Comparison of ENCODE assay signal across 15 cellular contexts in the genomic region with DNA sequence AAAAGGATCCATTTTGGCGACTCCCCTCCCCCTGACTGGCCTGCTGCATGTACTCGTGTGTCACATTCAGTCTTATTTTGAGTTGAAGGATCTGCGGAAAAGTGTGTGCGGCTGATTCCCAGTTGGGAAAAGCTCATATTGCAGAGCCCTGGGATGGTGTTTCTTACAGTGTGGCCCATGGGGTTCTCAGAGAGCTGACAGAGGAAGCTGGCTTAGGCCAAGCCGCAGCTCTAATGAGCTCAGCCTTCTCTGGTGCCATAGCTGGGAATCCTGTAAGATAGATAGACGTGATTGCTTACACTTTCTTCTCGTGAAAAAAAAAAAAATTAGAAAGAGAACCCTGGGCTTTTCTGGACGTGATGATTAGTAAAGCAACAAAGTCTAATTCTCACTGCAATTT.
DNase-seq lines count a peak whose midpoint lies in the region; ATAC-seq and TF ChIP-seq lines count a peak whose summit lies in the region.
"Had no signal": no experiment of that assay in that cellular context is flagged by ENCODE, and none has a peak within 500 bp of the region (broad histone marks: within the 10 kb centered on the region; RNA-seq: fewer than 3 reads in every experiment).

No MANE protein-coding gene starts in this region.

- H3K4me3 ChIP-seq in neural progenitor cell, result no peak overlapping the region
- H3K4me3 ChIP-seq: BLaER1 treated with 17β-estradiol and CSF1 and Interleukin-3, amounts not matched to agents 10 nM and 100 nM; HAP-1 had no signal

- H3K14ac ChIP-seq in H9 (ENCODE audit: insufficient read depth, low read length), result no peak overlapping the region

- DNase-seq in H9, result no peak
- DNase-seq in astrocyte of the hippocampus (ENCODE audit: low read depth, low spot score), result peak; percentile 31
- peak; percentile 24 for DNase-seq in neural progenitor cell (ENCODE audit: low spot score)
- DNase-seq in cardiac septum (ENCODE audit: low spot score), result no peak
- no peak for DNase-seq in COLO668 (lab: John Stamatoyannopoulos, UW; ENCODE audit: unreplicated experiment)
- DNase-seq: CD8-positive, alpha-beta T cell; COR-L47; GOT3 had no signal

- H3K23me2 ChIP-seq in H9 (ENCODE audit: insufficient read length, low read depth, low read length, poor library complexity, severe bottlenecking), result no peaks in the 10 kb centered on the region

- no peak overlapping the region for H4K8ac ChIP-seq in H9 (replicated peaks; ENCODE audit: insufficient read length, low read depth, low read length)

- H4K5ac ChIP-seq in H9 (ENCODE audit: insufficient read length, low read depth, low read length), result no peak overlapping the region

- no peak overlapping the region for H2BK120ac ChIP-seq in H9 (ENCODE audit: low read depth, low read length, poor library complexity, severe bottlenecking)

- no peak overlapping the region for H3K23ac ChIP-seq in H9 (ENCODE audit: insufficient read length, low read depth, low read length)

- H3K36me3 ChIP-seq in neural progenitor cell, result no peaks in the 10 kb centered on the region
- H3K36me3 ChIP-seq: BLaER1 treated with 17β-estradiol and CSF1 and Interleukin-3, amounts not matched to agents 10 nM and 100 nM; HAP-1 had no signal

- H3K4ac ChIP-seq in H9 (ENCODE audit: low read depth, low read length), result no peak overlapping the region

- H2AFZ ChIP-seq in H9 (ENCODE audit: low read length) (peak overlapping the region; percentile 89), neural progenitor cell (replicated peaks) (peak overlapping the region; percentile 85)

- TF ChIP-seq CTCF in H9 (conservative IDR thresholded peaks at IDR 0.05), result no peak
- TF ChIP-seq CTCF in neural progenitor cell (IDR thresholded peaks at IDR 0.05), result no peak

- peak overlapping the region in 1 of 3 experiments; percentile 74; a peak in 1 of 7 replicates for H3K27ac Mint-ChIP-seq in H9
- peak overlapping the region; percentile 75 for H3K27ac Mint-ChIP-seq in neural progenitor cell
- H3K27ac Mint-ChIP-seq: B cell; CD8-positive, alpha-beta T cell; IgD-negative memory B cell had no signal

- H3T11ph ChIP-seq in H9 (ENCODE audit: low read length), result no peak overlapping the region

- H4K91ac ChIP-seq in H9 (ENCODE audit: insufficient read length, low read depth, low read length), result no peak overlapping the region

- no peak overlapping the region for H3K27ac ChIP-seq in H9 (ENCODE audit: insufficient read length, low read depth, low read length)
- H3K27ac ChIP-seq in layer of hippocampus (ENCODE audit: low read depth, low read length), result peak overlapping the region; percentile 47
- peak overlapping the region; percentile 85 for H3K27ac ChIP-seq in neural progenitor cell
- H3K27ac ChIP-seq: BLaER1 treated with 17β-estradiol and CSF1 and Interleukin-3, amounts not matched to agents 10 nM and 100 nM had no signal

- H3K9me3 Mint-ChIP-seq in H9 (peaks cover 13 to 14% of the 10 kb centered on the region in 2 experiments), neural progenitor cell (peaks cover 18% of the 10 kb centered on the region)
- H3K9me3 Mint-ChIP-seq: CD8-positive, alpha-beta T cell had no signal

- no peak overlapping the region for H2BK15ac ChIP-seq in H9 (ENCODE audit: low read depth, low read length)

- no peak overlapping the region for H3K56ac ChIP-seq in H9 (ENCODE audit: insufficient read length, low read depth, low read length)

- no peaks in the 10 kb centered on the region for H3K9me3 ChIP-seq in H9 (ENCODE audit: control insufficient read depth, low read depth, low read length)
- no peaks in the 10 kb centered on the region for H3K9me3 ChIP-seq in neural progenitor cell (ENCODE audit: low read depth)
- H3K9me3 ChIP-seq: HAP-1 had no signal

- no peaks in the 10 kb centered on the region for H3K79me1 ChIP-seq in H9 (ENCODE audit: insufficient read depth, low read depth, low read length, poor library complexity, severe bottlenecking)

- H2AK5ac ChIP-seq in H9 (ENCODE audit: insufficient read length, low read length), result no peak overlapping the region

- H3K79me2 ChIP-seq in H9 (ENCODE audit: insufficient read depth, low read length), result no peaks in the 10 kb centered on the region
- H3K79me2 ChIP-seq in neural progenitor cell (ENCODE audit: low read depth), result no peaks in the 10 kb centered on the region

- H4K20me1 ChIP-seq in H9 (ENCODE audit: control insufficient read depth, insufficient read depth, insufficient read length), result no peaks in the 10 kb centered on the region
- no peaks in the 10 kb centered on the region for H4K20me1 ChIP-seq in neural progenitor cell (ENCODE audit: low read depth)
- H4K20me1 ChIP-seq: BLaER1 treated with 17β-estradiol and CSF1 and Interleukin-3, amounts not matched to agents 10 nM and 100 nM had no signal

- H3K18ac ChIP-seq in H9 (ENCODE audit: insufficient read length, low read depth, low read length), result peak overlapping the region; percentile 76

- H3K9ac ChIP-seq in H9 (ENCODE audit: extremely low read depth, insufficient read length, low read length) (no peak overlapping the region), neural progenitor cell (no peak overlapping the region)
- H3K9ac ChIP-seq: BLaER1 treated with 17β-estradiol and CSF1 and Interleukin-3, amounts not matched to agents 10 nM and 100 nM had no signal

- H3K4me2 ChIP-seq in H9 (ENCODE audit: insufficient read depth, insufficient read length, low read length) (no peak overlapping the region), neural progenitor cell (no peak overlapping the region)
- H3K4me2 ChIP-seq: BLaER1 treated with 17β-estradiol and CSF1 and Interleukin-3, amounts not matched to agents 10 nM and 100 nM had no signal

- H3K36me3 Mint-ChIP-seq in H9 (ENCODE audit: insufficient read depth in 1 of 3, low read depth in 3 of 3), result peaks cover 3 to 18% (median 7%) of the 10 kb centered on the region in 3 experiments
- H3K36me3 Mint-ChIP-seq in neural progenitor cell, result no peaks in the 10 kb centered on the region
- H3K36me3 Mint-ChIP-seq: CD8-positive, alpha-beta T cell; IgD-negative memory B cell had no signal

- WGBS in H9 (ENCODE audit: extremely low coverage, insufficient read length, low lambda C conversion rate), result no CpG with 5 or more reads among the region's 8 CpGs

- no peak overlapping the region for H2BK20ac ChIP-seq in H9 (ENCODE audit: low read depth, low read length, poor library complexity, severe bottlenecking)

- H3K4me1 ChIP-seq in H9 (ENCODE audit: insufficient read depth, low read length) (no peaks in the 10 kb centered on the region), neural progenitor cell (peaks cover 27% of the 10 kb centered on the region)
- H3K4me1 ChIP-seq: BLaER1 treated with 17β-estradiol and CSF1 and Interleukin-3, amounts not matched to agents 10 nM and 100 nM; HAP-1 had no signal

- H3K27me3 ChIP-seq in H9 (ENCODE audit: insufficient read depth, low read length), result no peaks in the 10 kb centered on the region
- H3K27me3 ChIP-seq in layer of hippocampus (ENCODE audit: control insufficient read depth, insufficient read depth, low read length), result no peaks in the 10 kb centered on the region
- no peaks in the 10 kb centered on the region for H3K27me3 ChIP-seq in neural progenitor cell
- H3K27me3 ChIP-seq: BLaER1 treated with 17β-estradiol and CSF1 and Interleukin-3, amounts not matched to agents 10 nM and 100 nM had no signal

- H2BK5ac ChIP-seq in H9 (ENCODE audit: insufficient read length, low read length), result no peak overlapping the region

- H3K4me3 Mint-ChIP-seq in H9 (no peak overlapping the region), neural progenitor cell (no peak overlapping the region)
- H3K4me3 Mint-ChIP-seq: B cell; CD8-positive, alpha-beta T cell; IgD-negative memory B cell had no signal

- no peaks in the 10 kb centered on the region for H3K27me3 Mint-ChIP-seq in H9 (ENCODE audit: low read depth)
- H3K27me3 Mint-ChIP-seq in neural progenitor cell (ENCODE audit: insufficient read depth, low read depth), result peaks cover 4% of the 10 kb centered on the region
- H3K27me3 Mint-ChIP-seq: B cell, IgD-negative memory B cell had no signal

- intact Hi-C loops in cardiac septum (cut with DNase I), result no loop called here

- H3K4me1 Mint-ChIP-seq in H9, result peaks cover 9 to 14% of the 10 kb centered on the region in 2 experiments
- peaks cover 12% of the 10 kb centered on the region for H3K4me1 Mint-ChIP-seq in neural progenitor cell
- H3K4me1 Mint-ChIP-seq: B cell, IgD-negative memory B cell had no signal

- no peak overlapping the region for H2BK12ac ChIP-seq in H9 (ENCODE audit: insufficient read length, low read depth, low read length)

- peaks cover 30% of the 10 kb centered on the region for H3F3A ChIP-seq in neural progenitor cell (ENCODE audit: low read depth)

- no peak for ATAC-seq in GM18858 (IDR thresholded peaks at IDR 0.05; ENCODE audit: unreplicated experiment)
- ATAC-seq: CD8-positive, alpha-beta T cell; HepG2 had no signal

Comparison
In these comparisons a context has a peak if more than half of its experiments do, and no peak if none do; other contexts are left out.
1. DNase-seq: peak in astrocyte of the hippocampus (single experiment) and neural progenitor cell (single experiment); none in H9 (single experiment), cardiac septum (single experiment) and COLO668 (single experiment).